Comparison of ENCODE assay signal across 24 cellular contexts in the genomic region with DNA sequence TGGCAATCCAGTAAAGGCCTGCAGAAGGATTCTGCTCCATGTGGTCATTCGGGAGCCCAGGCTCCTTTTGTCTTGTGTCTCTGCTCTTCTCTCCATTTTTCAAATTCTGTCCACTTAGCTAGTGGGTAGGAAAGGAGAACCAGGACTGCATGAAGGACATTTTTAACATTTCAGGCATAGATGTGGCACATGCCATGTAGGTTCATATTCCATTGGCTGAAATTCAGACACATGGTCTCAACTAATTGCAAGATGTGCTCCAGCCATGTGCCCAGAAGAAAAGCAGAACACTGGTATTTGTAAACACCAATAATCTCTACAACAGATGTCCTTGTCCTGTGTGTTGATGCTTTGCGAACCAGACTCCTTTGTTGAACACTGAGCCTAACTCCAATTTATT.
"Had no signal": no experiment of that assay in that cellular context is flagged by ENCODE, and none has a peak within 500 bp of the region (broad histone marks: within the 10 kb centered on the region; RNA-seq: fewer than 3 reads in every experiment).

No MANE protein-coding gene starts in this region.

- H3K4me3 ChIP-seq: heart right ventricle, lower lobe of right lung, pancreas, stomach, thyroid gland had no signal

- ATAC-seq: esophagus mucosa; heart right ventricle; left ventricle myocardium superior; lower lobe of right lung; natural killer cell treated with Interleukin-12 subunit alpha and Interleukin-12 subunit beta and Interleukin-15 and Interleukin-18, amount 100 ng/mL, for 72 hours; pancreas; sciatic nerve; stimulated activated effector memory CD8-positive, alpha-beta T cell treated with anti-CD3 and anti-CD28 coated beads, Interleukin-12 subunit alpha, Interleukin-12 subunit beta, amount 100 ng/mL, for 72 hours had no signal

- H3K4me1 ChIP-seq: lower lobe of right lung had no signal

- DNase-seq: effector CD8-positive, alpha-beta T cell; endodermal cell; foreskin melanocyte; glutamatergic neuron; heart right ventricle; hippocampal formation; left ventricle myocardium superior; lower lobe of right lung; naive B cell; pancreas; stimulated activated CD4-positive, alpha-beta T cell treated with anti-CD3 and anti-CD28 coated beads, Interleukin-2, amount 100 ng/mL, for 24 hours; stimulated activated CD4-positive, alpha-beta T cell treated with anti-CD3 and anti-CD28 coated beads, Interleukin-4, amount 100 ng/mL, for 24 hours; stimulated activated naive CD4-positive, alpha-beta T cell treated with Interleukin-2 at 50 U/mL for 16 hours; stomach; thyroid gland; trophoblast cell had no signal

- H3K36me3 ChIP-seq: heart right ventricle, lower lobe of right lung, neutrophil, pancreas, stomach, thyroid gland had no signal

- H3K27me3 ChIP-seq: heart right ventricle, neutrophil, pancreas, stomach, thyroid gland had no signal

- H3K27ac ChIP-seq: epithelial cell of prostate, heart right ventricle, lower lobe of right lung, neutrophil, pancreas, stomach, thyroid gland had no signal

- FAIRE-seq: colon, islet of Langerhans, pancreas had no signal

- H3K9me3 ChIP-seq: heart right ventricle, lower lobe of right lung, neutrophil, pancreas, stomach, thyroid gland had no signal
